ENCODE assay signal across 1 cellular context in the genomic region with DNA sequence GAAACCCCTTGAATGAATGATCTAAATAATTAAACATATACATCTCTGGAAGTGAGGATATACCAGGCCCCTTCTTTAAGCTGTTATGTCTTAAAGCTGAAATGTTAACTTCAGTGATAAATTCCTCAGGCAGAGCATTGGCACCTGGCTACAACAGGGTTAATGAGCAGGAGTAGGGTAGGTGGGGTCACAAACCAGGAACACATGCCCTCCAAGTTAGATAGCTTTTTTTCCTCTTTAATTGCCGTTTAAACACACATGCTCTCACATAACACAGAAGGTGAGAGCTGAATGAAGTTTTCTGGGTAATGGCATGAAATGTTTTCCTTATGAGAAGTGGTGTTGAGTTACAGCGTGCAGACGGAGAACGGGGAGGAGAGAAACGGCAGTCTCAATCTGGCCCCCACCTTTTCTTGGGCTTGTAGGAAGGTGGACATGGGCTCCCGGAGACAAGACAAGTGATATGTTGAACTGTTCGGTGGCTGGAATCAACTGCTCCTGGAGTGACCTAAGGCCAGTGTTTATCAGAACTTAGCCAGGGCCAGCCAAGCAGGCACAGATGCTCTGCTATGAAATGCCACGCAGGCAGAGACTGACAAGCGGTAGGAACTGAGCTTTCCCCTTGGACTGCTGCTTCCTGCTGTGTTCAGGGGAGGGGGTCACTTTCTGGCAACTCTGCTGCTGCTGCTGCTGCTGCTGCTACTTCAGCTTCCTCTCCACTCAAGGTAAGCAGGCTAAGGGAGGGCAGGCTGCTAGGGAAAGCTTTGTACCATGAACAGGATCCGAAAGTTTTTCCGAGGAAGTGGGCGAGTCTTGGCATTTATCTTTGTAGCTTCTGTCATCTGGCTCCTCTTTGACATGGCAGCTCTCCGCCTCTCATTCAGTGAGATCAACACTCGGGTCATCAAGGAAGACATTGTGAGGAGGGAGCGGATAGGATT.
TF ChIP-seq lines count a peak whose summit lies in the region.

A gene with protein sequence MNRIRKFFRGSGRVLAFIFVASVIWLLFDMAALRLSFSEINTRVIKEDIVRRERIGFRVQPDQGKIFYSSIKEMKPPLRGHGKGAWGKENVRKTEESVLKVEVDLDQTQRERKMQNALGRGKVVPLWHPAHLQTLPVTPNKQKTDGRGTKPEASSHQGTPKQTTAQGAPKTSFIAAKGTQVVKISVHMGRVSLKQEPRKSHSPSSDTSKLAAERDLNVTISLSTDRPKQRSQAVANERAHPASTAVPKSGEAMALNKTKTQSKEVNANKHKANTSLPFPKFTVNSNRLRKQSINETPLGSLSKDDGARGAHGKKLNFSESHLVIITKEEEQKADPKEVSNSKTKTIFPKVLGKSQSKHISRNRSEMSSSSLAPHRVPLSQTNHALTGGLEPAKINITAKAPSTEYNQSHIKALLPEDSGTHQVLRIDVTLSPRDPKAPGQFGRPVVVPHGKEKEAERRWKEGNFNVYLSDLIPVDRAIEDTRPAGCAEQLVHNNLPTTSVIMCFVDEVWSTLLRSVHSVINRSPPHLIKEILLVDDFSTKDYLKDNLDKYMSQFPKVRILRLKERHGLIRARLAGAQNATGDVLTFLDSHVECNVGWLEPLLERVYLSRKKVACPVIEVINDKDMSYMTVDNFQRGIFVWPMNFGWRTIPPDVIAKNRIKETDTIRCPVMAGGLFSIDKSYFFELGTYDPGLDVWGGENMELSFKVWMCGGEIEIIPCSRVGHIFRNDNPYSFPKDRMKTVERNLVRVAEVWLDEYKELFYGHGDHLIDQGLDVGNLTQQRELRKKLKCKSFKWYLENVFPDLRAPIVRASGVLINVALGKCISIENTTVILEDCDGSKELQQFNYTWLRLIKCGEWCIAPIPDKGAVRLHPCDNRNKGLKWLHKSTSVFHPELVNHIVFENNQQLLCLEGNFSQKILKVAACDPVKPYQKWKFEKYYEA (plus strand): TSS at position 394 of the 941 bp plus-strand sequence. CDS start 378 bp downstream, at position 772.

TF ChIP-seq in GM23338, 12 proteins besides CTCF, POLR2A, EP300 and RAD21 (continued from another document):
- TF ChIP-seq ZNF331 (CRISPR knock-in tag; IDR thresholded peaks at IDR 0.05; ENCODE audit: low read depth) = no peak
- no peak for TF ChIP-seq STAT1 (IDR thresholded peaks at IDR 0.05; ENCODE audit: unreplicated experiment)
- no peak for TF ChIP-seq EZH2phosphoT487 (IDR thresholded peaks at IDR 0.05; ENCODE audit: unreplicated experiment)
- no peak for TF ChIP-seq CREB1 (CRISPR knock-in tag; IDR thresholded peaks at IDR 0.05; ENCODE audit: low read depth)
